8 cellular contexts compared by ENCODE assay signal in the genomic region with DNA sequence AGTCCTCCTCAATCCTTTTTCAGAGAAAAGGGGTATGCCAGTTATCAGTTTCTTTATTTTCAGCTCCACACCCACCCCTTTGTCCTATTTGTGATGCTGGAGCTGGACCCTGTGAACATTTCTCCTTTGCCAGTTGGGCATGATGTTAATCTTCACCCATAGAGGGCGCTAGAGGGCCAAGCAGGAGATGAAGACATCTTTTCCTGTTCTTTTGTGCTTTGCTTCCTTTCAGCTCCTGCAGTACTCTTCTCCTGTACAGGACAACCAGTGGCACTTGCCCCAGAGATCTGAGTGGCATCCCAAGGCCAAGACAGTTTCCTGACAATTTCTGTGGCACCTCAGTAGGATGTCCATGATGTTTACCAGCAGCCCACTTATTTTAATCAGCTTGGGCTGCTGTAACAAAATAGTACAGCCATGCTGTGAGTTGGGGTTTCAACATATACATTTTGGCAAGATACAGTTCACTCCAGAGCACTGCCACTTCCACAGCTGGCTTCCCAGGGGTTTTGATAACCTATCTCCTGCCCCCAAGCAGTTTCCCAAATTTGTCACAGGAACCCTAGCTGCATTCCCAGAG. TPM values are rescaled to one million over a fixed set of nuclear protein-coding genes. Genes with fewer than 3 reads are reported as not detected.
DNase-seq lines count a peak whose midpoint lies in the region; ATAC-seq, FAIRE-seq and TF ChIP-seq lines count a peak whose summit lies in the region.

No MANE protein-coding gene starts in this region.

- no peaks in the 10 kb centered on the region for H3K9me3 Mint-ChIP-seq in activated T-cell treated with anti-CD3 and anti-CD28 coated beads, Interleukin-2, amount 50 U/mL, for 72 hours

- no peak for ATAC-seq in activated T-cell treated with anti-CD3 and anti-CD28 coated beads, Interleukin-2, amount 50 U/mL, for 72 hours (replicated peaks in 1 of 2)
- peak; percentile 59 for ATAC-seq in foreskin keratinocyte
- no peak for ATAC-seq in sciatic nerve
- ATAC-seq in HG03520 (IDR thresholded peaks at IDR 0.05; ENCODE audit: unreplicated experiment), result no peak

- no peak for FAIRE-seq in D721Med (lab: Jason Lieb, UNC)

- H3K4me1 ChIP-seq in foreskin keratinocyte, result no peaks in the 10 kb centered on the region

- peaks cover 22% of the 10 kb centered on the region for H3K27me3 Mint-ChIP-seq in activated T-cell treated with anti-CD3 and anti-CD28 coated beads, Interleukin-2, amount 50 U/mL, for 72 hours (ENCODE audit: low read depth)

- H3K27ac ChIP-seq in foreskin keratinocyte, result no peak overlapping the region

- H3K27me3 ChIP-seq in foreskin keratinocyte, result peaks cover 6% of the 10 kb centered on the region

- no peaks in the 10 kb centered on the region for H3K36me3 Mint-ChIP-seq in activated T-cell treated with anti-CD3 and anti-CD28 coated beads, Interleukin-2, amount 50 U/mL, for 72 hours (ENCODE audit: insufficient read depth in 2 of 2)

- intact Hi-C loops in sciatic nerve (cut with DNase I), result no loop called here

- no peak overlapping the region for H3K27ac Mint-ChIP-seq in activated T-cell treated with anti-CD3 and anti-CD28 coated beads, Interleukin-2, amount 50 U/mL, for 72 hours

- H3K4me3 Mint-ChIP-seq in activated T-cell treated with anti-CD3 and anti-CD28 coated beads, Interleukin-2, amount 50 U/mL, for 72 hours, result no peak overlapping the region

- TF ChIP-seq CTCF in D721Med (IDR thresholded peaks at IDR 0.05; ENCODE audit: insufficient read depth, missing control alignments) (peak; percentile 89), foreskin keratinocyte (conservative IDR thresholded peaks at IDR 0.05) (peak; percentile 89)

- peaks cover 25% of the 10 kb centered on the region for H3K4me1 Mint-ChIP-seq in activated T-cell treated with anti-CD3 and anti-CD28 coated beads, Interleukin-2, amount 50 U/mL, for 72 hours (ENCODE audit: low read depth)

- DNase-seq in D721Med (ENCODE audit: insufficient read length, low spot score) (no peak), HT-29 (ENCODE audit: low spot score) (peak; percentile 82), OCI-M1 (lab: John Stamatoyannopoulos, UW) (peak; percentile 87), foreskin keratinocyte (peak in 1 of 2 donors; percentile 55), sciatic nerve (ENCODE audit: low spot score) (peak; percentile 62), GM19240 (ENCODE audit: insufficient read length, low spot score) (no peak)
- DNase-seq in activated T-cell treated with anti-CD3 and anti-CD28 coated beads, Interleukin-2, amount 50 U/mL, for 72 hours, result peak; percentile 66 to 79

RNA-seq across cellular contexts. Expression of gene SAA2, which starts 4.6 kb away (rescaled TPM):
- total RNA-seq in HT-29 (2014; rRNA removed; shearing (Covaris generic)), result not detected in 2 replicates
- under 1 TPM in 1 of 2 donors, not detected in 1; 0.38 TPM for total RNA-seq in activated T-cell treated with anti-CD3 and anti-CD28 coated beads, Interleukin-2, amount 50 U/mL, for 72 hours
- total RNA-seq in foreskin keratinocyte (not detected in 2 replicates), sciatic nerve (2.6 TPM)
- polyA plus RNA-seq in foreskin keratinocyte, result 0.26 and 0.72 TPM in 2 replicates

RNA-seq across cellular contexts. Expression of gene SAA4, which starts 7.3 kb away (rescaled TPM):
- total RNA-seq in HT-29 (2014; rRNA removed; shearing (Covaris generic)), result not detected in 2 replicates
- total RNA-seq in activated T-cell treated with anti-CD3 and anti-CD28 coated beads, Interleukin-2, amount 50 U/mL, for 72 hours, result not detected
- total RNA-seq in foreskin keratinocyte, result not detected in 2 replicates
- not detected in 2 replicates for polyA plus RNA-seq in foreskin keratinocyte
- not detected for total RNA-seq in sciatic nerve

RNA-seq across cellular contexts. Expression of gene SAA1, which starts 22.2 kb away (rescaled TPM):
- not detected in 2 replicates for total RNA-seq in HT-29 (2014; rRNA removed; shearing (Covaris generic))
- total RNA-seq in activated T-cell treated with anti-CD3 and anti-CD28 coated beads, Interleukin-2, amount 50 U/mL, for 72 hours, result not detected
- total RNA-seq in foreskin keratinocyte, result 1.6 and 14.6 TPM in 2 replicates
- polyA plus RNA-seq in foreskin keratinocyte, result 10.3 and 39.1 TPM in 2 replicates
- 11.6 TPM for total RNA-seq in sciatic nerve

Comparison
In these comparisons a context has a peak if more than half of its experiments do, and no peak if none do; other contexts are left out.
1. DNase-seq: peak in HT-29 (single experiment), OCI-M1 (single experiment), activated T-cell treated with anti-CD3 and anti-CD28 coated beads, Interleukin-2, amount 50 U/mL, for 72 hours (2 of 2) and sciatic nerve (single experiment); none in D721Med (single experiment) and GM19240 (single experiment).